Comparison of ENCODE assay signal across 14 cellular contexts in genomic region chr2:219469186-219469724, GRCh38. TPM values are rescaled to one million over a fixed set of nuclear protein-coding genes. Genes with fewer than 3 reads are reported as not detected.
DNase-seq lines count a peak whose midpoint lies in the region; ATAC-seq lines count a peak whose summit lies in the region.
"Had no signal": no experiment of that assay in that cellular context is flagged by ENCODE, and none has a peak within 500 bp of the region (broad histone marks: within the 10 kb centered on the region; RNA-seq: fewer than 3 reads in every experiment).

No MANE protein-coding gene starts in this region.

- DNase-seq in CMK (ENCODE audit: low read depth): peak; percentile 37
- DNase-seq in OCI-M1 (lab: John Stamatoyannopoulos, UW): peak; percentile 51
- peak; percentile 12 for DNase-seq in dermis blood vessel endothelial cell
- peak; percentile 72 for DNase-seq in kidney tubule cell (ENCODE audit: low spot score)
- DNase-seq in putamen (ENCODE audit: low spot score): no peak
- DNase-seq: activated T-cell treated with anti-CD3 and anti-CD28 coated beads for 4 hours, body of pancreas, foreskin melanocyte, NCI-H1436, T-helper 9 cell had no signal

- ATAC-seq in HG02885 (IDR thresholded peaks at IDR 0.05; ENCODE audit: poor library complexity, unreplicated experiment) (no peak), GM21737 (IDR thresholded peaks at IDR 0.05; ENCODE audit: unreplicated experiment) (no peak), HG03571 (IDR thresholded peaks at IDR 0.05; ENCODE audit: unreplicated experiment) (no peak)
- ATAC-seq: body of pancreas had no signal

RNA-seq across cellular contexts. Expression of gene GMPPA, which starts 29.4 kb away (rescaled TPM):
- total RNA-seq in dermis blood vessel endothelial cell: 33.4 and 34.5 TPM in 2 replicates

RNA-seq across cellular contexts. Expression of gene SPEG, which starts 34.6 kb away (rescaled TPM):
- total RNA-seq in dermis blood vessel endothelial cell: 0.09 and 1.7 TPM in 2 replicates

RNA-seq across cellular contexts. Expression of gene ASIC4, which starts 45.0 kb away (rescaled TPM):
- total RNA-seq in dermis blood vessel endothelial cell: not detected in 2 replicates
- total RNA-seq: body of pancreas had no signal

RNA-seq across cellular contexts. Expression of gene DES, which starts 51.1 kb away (rescaled TPM):
- total RNA-seq in dermis blood vessel endothelial cell: not detected in 2 replicates
- total RNA-seq: osteocyte had no signal
